ENCODE assay signal across 9 cellular contexts in the genomic region with DNA sequence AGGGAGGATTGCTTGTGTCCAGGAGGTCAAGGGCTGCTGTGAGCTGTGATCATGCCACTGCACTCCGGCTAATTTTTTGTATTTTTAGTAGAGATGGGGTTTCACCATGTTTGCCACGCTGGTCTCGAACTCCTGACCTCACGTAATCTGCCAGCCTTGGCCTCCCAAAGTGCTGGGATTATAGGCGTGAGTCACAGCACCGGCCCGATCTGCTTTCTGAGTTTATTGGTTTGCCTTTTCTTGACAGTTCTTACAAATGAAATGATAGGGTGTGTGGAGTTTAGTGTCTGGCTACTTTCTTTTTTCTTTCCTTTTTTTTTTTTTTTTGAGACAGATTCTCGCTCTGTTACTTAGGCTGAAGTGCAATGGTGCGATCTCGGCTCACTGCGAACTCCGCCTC. TPM values are rescaled to one million over a fixed set of nuclear protein-coding genes. Genes with fewer than 3 reads are reported as not detected.
DNase-seq lines count a peak whose midpoint lies in the region; TF ChIP-seq lines count a peak whose summit lies in the region.
"Had no signal": no experiment of that assay in that cellular context is flagged by ENCODE, and none has a peak within 500 bp of the region (broad histone marks: within the 10 kb centered on the region; RNA-seq: fewer than 3 reads in every experiment).

No MANE protein-coding gene starts in this region.

- in situ Hi-C loops in astrocyte of the cerebellum (cut with HindIII; ENCODE audit: low sequenced_read_pairs): no loop called here

- H3K4me1 Mint-ChIP-seq in HFFc6 (ENCODE audit: low read depth): peaks cover 18% of the 10 kb centered on the region
- H3K4me1 Mint-ChIP-seq in mesothelial cell of epicardium: peaks cover 20% of the 10 kb centered on the region

- H3K4me3 ChIP-seq in astrocyte of the cerebellum (ENCODE audit: low read depth, low read length): peak overlapping the region; percentile 77

- no peaks in the 10 kb centered on the region; the same call in 1 of the 2 replicates for H3K27me3 Mint-ChIP-seq in HFFc6 (ENCODE audit: insufficient read depth)
- H3K27me3 Mint-ChIP-seq in mesothelial cell of epicardium (ENCODE audit: low read depth): no peaks in the 10 kb centered on the region

- H3K9me3 Mint-ChIP-seq in HFFc6: no peaks in the 10 kb centered on the region
- no peaks in the 10 kb centered on the region for H3K9me3 Mint-ChIP-seq in mesothelial cell of epicardium

- DNase-seq in A172 (ENCODE audit: low spot score) (peak; percentile 36), HFFc6 (no peak), astrocyte of the cerebellum (ENCODE audit: low read depth) (no peak), mesothelial cell of epicardium (ENCODE audit: low spot score in 2 of 2, unreplicated experiment in 2 of 2) (no peak), mesenteric fat pad (ENCODE audit: low spot score) (no peak), NCI-H446 treated with DMSO at 0.1 percent for 48 hours (lab: John Stamatoyannopoulos, UW) (no peak), NCI-H82 treated with DMSO at 0.1 percent for 48 hours (lab: John Stamatoyannopoulos, UW; ENCODE audit: unreplicated experiment) (no peak), cerebellum (ENCODE audit: low spot score) (no peak)

- peaks cover 11% of the 10 kb centered on the region for H3K36me3 Mint-ChIP-seq in HFFc6 (ENCODE audit: low read depth)
- H3K36me3 Mint-ChIP-seq in mesothelial cell of epicardium: peaks cover 6% of the 10 kb centered on the region

- no peak for TF ChIP-seq CTCF in HFFc6 (IDR thresholded peaks at IDR 0.05)
- TF ChIP-seq CTCF in astrocyte of the cerebellum (IDR thresholded peaks at IDR 0.05; ENCODE audit: low read depth, low read length, missing control alignments): no peak
- TF ChIP-seq CTCF in mesothelial cell of epicardium (IDR thresholded peaks at IDR 0.05; ENCODE audit: unreplicated experiment): no peak

- peak overlapping the region; percentile 95 for H3K4me3 Mint-ChIP-seq in HFFc6
- H3K4me3 Mint-ChIP-seq in mesothelial cell of epicardium: peak overlapping the region; percentile 94

- H3K27ac Mint-ChIP-seq in HFFc6: peak overlapping the region; percentile 98
- H3K27ac Mint-ChIP-seq in mesothelial cell of epicardium: no peak overlapping the region

RNA-seq across cellular contexts. Expression of a gene that starts 0.8 kb away (rescaled TPM):
- total RNA-seq in A172 (2014; rRNA removed; shearing (Covaris generic)): 3.4 and 4.2 TPM in 2 replicates
- 1 to 10 TPM; 2.9 to 4.7 (median 3.7) TPM for total RNA-seq in HFFc6 (2021; fragmentation: NEBNext Ultra II Directional; extraction: Animal tissue kit (Norgen Biotek cat#: 25700))
- 6.0 to 7.3 TPM (median 6.4 TPM) in 3 replicates for total RNA-seq in mesothelial cell of epicardium
- total RNA-seq in mesenteric fat pad: 3.2 TPM
- 5.6 TPM for total RNA-seq in cerebellum

RNA-seq across cellular contexts. Expression of a gene that starts 1.1 kb away (rescaled TPM):
- not detected in 2 replicates for total RNA-seq in A172 (2014; rRNA removed; shearing (Covaris generic))
- not detected for total RNA-seq in HFFc6 (2021; fragmentation: NEBNext Ultra II Directional; extraction: Animal tissue kit (Norgen Biotek cat#: 25700))
- not detected in 3 replicates for total RNA-seq in mesothelial cell of epicardium
- not detected for total RNA-seq in mesenteric fat pad
- total RNA-seq in cerebellum: not detected
- total RNA-seq: lung microvascular endothelial cell had no signal

RNA-seq across cellular contexts. Expression of a gene that starts 25.3 kb away (rescaled TPM):
- total RNA-seq in A172 (2014; rRNA removed; shearing (Covaris generic)): 9.4 and 12.3 TPM in 2 replicates
- 10 to 100 TPM; 27.3 to 29.6 (median 28.4) TPM for total RNA-seq in HFFc6 (2021; fragmentation: NEBNext Ultra II Directional; extraction: Animal tissue kit (Norgen Biotek cat#: 25700))
- total RNA-seq in mesothelial cell of epicardium (53.8 to 60.3 TPM (median 54.7 TPM) in 3 replicates), mesenteric fat pad (35.6 TPM), cerebellum (30.4 TPM)

RNA-seq across cellular contexts. Expression of a gene that starts 45.2 kb away (rescaled TPM):
- 2.9 and 3.3 TPM in 2 replicates for total RNA-seq in A172 (2014; rRNA removed; shearing (Covaris generic))
- 10 to 100 TPM; 30.4 to 38.5 (median 34.6) TPM for total RNA-seq in HFFc6 (2021; fragmentation: NEBNext Ultra II Directional; extraction: Animal tissue kit (Norgen Biotek cat#: 25700))
- total RNA-seq in mesothelial cell of epicardium (73.2 to 80.5 TPM (median 78.4 TPM) in 3 replicates), mesenteric fat pad (34.3 TPM), cerebellum (12.8 TPM)
